15 cellular contexts compared by ENCODE assay signal in genomic region chr9:37667706-37668672, GRCh38. TPM values are rescaled to one million over a fixed set of nuclear protein-coding genes. Genes with fewer than 3 reads are reported as not detected.
A peak's percentile ranks its signal among the peaks of the same experiment; 100 is the strongest.
DNase-seq lines count a peak whose midpoint lies in the region; ATAC-seq and TF ChIP-seq lines count a peak whose summit lies in the region.
"Had no signal": no experiment of that assay in that cellular context is flagged by ENCODE, and none has a peak within 500 bp of the region (broad histone marks: within the 10 kb centered on the region; RNA-seq: fewer than 3 reads in every experiment).

No MANE protein-coding gene starts in this region.

- H3K27ac ChIP-seq in right atrium auricular region (peak overlapping the region in 1 of 2 donors; percentile 18), RWPE2 (ENCODE audit: poor library complexity, severe bottlenecking) (no peak overlapping the region), ovary (no peak overlapping the region)
- H3K27ac ChIP-seq: KMS-11 had no signal

- no peak overlapping the region for H3K4me3 ChIP-seq in right atrium auricular region
- H3K4me3 ChIP-seq in RWPE2 (ENCODE audit: severe bottlenecking): no peak overlapping the region
- no peak overlapping the region for H3K4me3 ChIP-seq in ovary

- TF ChIP-seq EP300 in ovary (IDR thresholded peaks at IDR 0.05): no peak

- ATAC-seq in Right ventricle myocardium superior (ENCODE audit: poor library complexity): peak; percentile 92
- peak; percentile 51; the same call in 1 of the 3 replicates for ATAC-seq in RWPE2 (ENCODE audit: low read depth)
- ATAC-seq in left ventricle myocardium superior: peak; percentile 88
- ATAC-seq in GM19023 (IDR thresholded peaks at IDR 0.05; ENCODE audit: unreplicated experiment): no peak
- ATAC-seq: activated CD8-positive, alpha-beta T cell treated with anti-CD3 and anti-CD28 coated beads for 36 hours; T-cell had no signal

- no peaks in the 10 kb centered on the region for H3K4me1 ChIP-seq in right atrium auricular region
- H3K4me1 ChIP-seq in RWPE2 (ENCODE audit: insufficient read depth, poor library complexity, severe bottlenecking): no peaks in the 10 kb centered on the region
- no peaks in the 10 kb centered on the region for H3K4me1 ChIP-seq in ovary (ENCODE audit: insufficient read depth)

- DNase-seq in Right ventricle myocardium superior (no peak), right atrium auricular region (ENCODE audit: low spot score) (no peak), RWPE2 (ENCODE audit: low spot score) (no peak), left ventricle myocardium superior (no peak), ovary (no peak), erythroblast (lab: John Stamatoyannopoulos, UW) (no peak), anterior cingulate cortex (lab: John Stamatoyannopoulos, UW) (no peak)
- DNase-seq: activated CD8-positive, alpha-beta T cell treated with anti-CD3 and anti-CD28 coated beads for 36 hours; hippocampal formation; naive B cell; NCI-H526; stimulated activated CD4-positive, alpha-beta T cell treated with anti-CD3 and anti-CD28 coated beads, Interleukin-15, amount 100 ng/mL, for 24 hours; T-cell had no signal

- no peak for TF ChIP-seq POLR2A in ovary (IDR thresholded peaks at IDR 0.05)
- TF ChIP-seq POLR2A in erythroblast (IDR thresholded peaks at IDR 0.05; ENCODE audit: low read length): no peak

- intact Hi-C loops in Right ventricle myocardium superior (cut with DNase I): no loop called here
- intact Hi-C loops in left ventricle myocardium superior (cut with micrococcal nuclease): no loop called here
- intact Hi-C loops in ovary (cut with DNase I): no loop called here

- WGBS in ovary, 3 donors: 26 to 28% (median 27%) methylated on average over 12 of the region's 12 CpGs

- H3K27me3 ChIP-seq in right atrium auricular region (no peaks in the 10 kb centered on the region), RWPE2 (ENCODE audit: insufficient read depth, poor library complexity, severe bottlenecking) (peaks cover 34% of the 10 kb centered on the region), ovary (no peaks in the 10 kb centered on the region)

- H3K36me3 ChIP-seq in right atrium auricular region: no peaks in the 10 kb centered on the region
- H3K36me3 ChIP-seq in RWPE2 (ENCODE audit: low read depth): no peaks in the 10 kb centered on the region
- H3K36me3 ChIP-seq in ovary: no peaks in the 10 kb centered on the region

- TF ChIP-seq CTCF in right atrium auricular region (IDR thresholded peaks at IDR 0.05) (peak in 1 of 2 donors; percentile 16), RWPE2 (IDR thresholded peaks at IDR 0.05; ENCODE audit: poor library complexity, severe bottlenecking) (no peak), ovary (IDR thresholded peaks at IDR 0.05) (no peak)

- H3K9me3 ChIP-seq in right atrium auricular region (no peaks in the 10 kb centered on the region), RWPE2 (ENCODE audit: severe bottlenecking) (no peaks in the 10 kb centered on the region), ovary (no peaks in the 10 kb centered on the region)

RNA-seq across cellular contexts. Expression of gene FRMPD1, which starts 17.2 kb away (rescaled TPM):
- total RNA-seq in Right ventricle myocardium superior (1.6 TPM), right atrium auricular region (under 1 TPM; 0.31 to 0.82 TPM), left ventricle myocardium superior (1.8 TPM), ovary (under 1 TPM in 3 of 7 donors, not detected in 4; 0.17 to 0.46 (median 0.26) TPM)
- polyA plus RNA-seq in ovary: under 1 TPM; 0.01 to 0.27 TPM
- total RNA-seq: activated CD8-positive, alpha-beta T cell treated with anti-CD3 and anti-CD28 coated beads for 36 hours; T-cell had no signal
